Comparison of ENCODE assay signal across 8 cellular contexts in genomic region chr6:135909737-135910387, GRCh38. TPM values are rescaled to one million over a fixed set of nuclear protein-coding genes. Genes with fewer than 3 reads are reported as not detected.
DNase-seq lines count a peak whose midpoint lies in the region; ATAC-seq and TF ChIP-seq lines count a peak whose summit lies in the region.

No MANE protein-coding gene starts in this region.

- peak overlapping the region in 1 of 5 donors; percentile 37 for H3K4me3 Mint-ChIP-seq in immature natural killer cell

- H3K9me3 Mint-ChIP-seq in immature natural killer cell: no peaks in the 10 kb centered on the region

- H3K27me3 Mint-ChIP-seq in immature natural killer cell (ENCODE audit: low read depth in 3 of 3): peaks cover 1 to 4% (median 2%) of the 10 kb centered on the region in 3 donors

- H3K27ac ChIP-seq in SJCRH30: no peak overlapping the region

- H3K4me3 ChIP-seq in LNCaP clone FGC (ENCODE audit: low read depth, low read length) (no peak overlapping the region), SJCRH30 (no peak overlapping the region)

- TF ChIP-seq CTCF in GM12873 (IDR thresholded peaks at IDR 0.05; ENCODE audit: insufficient read depth, low read depth, low read length, missing control alignments) (peak; percentile 84), LNCaP clone FGC (IDR thresholded peaks at IDR 0.05; ENCODE audit: control insufficient read depth, extremely low read depth, insufficient read depth) (peak; percentile 67)

- H3K4me1 Mint-ChIP-seq in immature natural killer cell: peaks cover 0 to 1% of the 10 kb centered on the region in 2 donors

- H3K9me3 ChIP-seq in SJCRH30 (replicated peaks): no peaks in the 10 kb centered on the region

- no peaks in the 10 kb centered on the region for H3K36me3 Mint-ChIP-seq in immature natural killer cell

- no peak overlapping the region for H3K27ac Mint-ChIP-seq in immature natural killer cell

- peaks cover 7% of the 10 kb centered on the region; the same call in 1 of the 2 replicates for H3K4me1 ChIP-seq in SJCRH30

- ATAC-seq in HG03439 (IDR thresholded peaks at IDR 0.05; ENCODE audit: unreplicated experiment): no peak

- no peaks in the 10 kb centered on the region for H3K27me3 ChIP-seq in SJCRH30

- DNase-seq in H4 (ENCODE audit: low spot score) (peak; percentile 21), LNCaP clone FGC (ENCODE audit: low read depth) (peak; percentile 53), SJCRH30 (peak; percentile 22 to 66), immature natural killer cell (peak; percentile 57 to 70 (median 63))
- DNase-seq in activated naive CD4-positive, alpha-beta T cell treated with anti-CD3 and anti-CD28 coated beads, Interleukin-2, amount 50 U/mL, for 16 hours: peak; percentile 45
- peak; percentile 10 to 14 for DNase-seq in stimulated activated CD8-positive, alpha-beta memory T cell treated with anti-CD3 and anti-CD28 coated beads, Interleukin-4, amount 100 ng/mL, for 1 hour (ENCODE audit: low read depth in 2 of 2, low spot score in 1 of 2)

- H3K36me3 ChIP-seq in SJCRH30: no peaks in the 10 kb centered on the region

RNA-seq across cellular contexts. Expression of gene PDE7B, which starts 58.4 kb away (rescaled TPM):
- total RNA-seq in H4 (2014; rRNA removed; shearing (Covaris generic)): 1.7 and 2.3 TPM in 2 replicates
- total RNA-seq in SJCRH30 (2014; rRNA removed; shearing (Covaris generic)): 0.20 and 0.71 TPM in 2 replicates
- under 1 TPM in 1 of 3 donors, not detected in 2; 0.14 TPM for polyA plus RNA-seq in immature natural killer cell

Comparison
In these comparisons a context has a peak if more than half of its experiments do, and no peak if none do; other contexts are left out.
1. DNase-seq: peak in every context shown above with its lines; median percentile 63 in immature natural killer cell; 53 in LNCaP clone FGC; 45 in activated naive CD4-positive, alpha-beta T cell treated with anti-CD3 and anti-CD28 coated beads, Interleukin-2, amount 50 U/mL, for 16 hours; 44 in SJCRH30; 21 in H4; 12 in stimulated activated CD8-positive, alpha-beta memory T cell treated with anti-CD3 and anti-CD28 coated beads, Interleukin-4, amount 100 ng/mL, for 1 hour.